26 cellular contexts compared by ENCODE assay signal in the genomic region with DNA sequence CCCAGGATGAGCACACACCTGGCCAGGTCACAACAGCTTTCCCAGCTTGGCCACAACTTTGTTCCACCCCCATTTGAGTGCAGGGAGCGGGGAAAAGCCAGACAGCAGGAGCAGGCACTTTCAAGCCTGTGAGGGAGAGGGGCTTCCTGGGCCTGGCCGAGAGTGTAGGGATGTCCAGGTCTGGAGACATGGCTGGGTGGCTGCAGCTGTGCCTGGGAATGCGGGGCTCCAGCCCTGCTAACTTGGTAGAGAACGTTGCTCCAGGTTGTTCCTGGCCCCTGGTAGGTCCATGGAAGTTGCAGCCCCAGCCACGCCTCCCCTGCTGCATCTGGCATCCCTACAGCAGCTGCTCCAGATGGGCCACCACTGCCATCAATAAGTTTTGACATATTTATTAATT.
"Had no signal": no experiment of that assay in that cellular context is flagged by ENCODE, and none has a peak within 500 bp of the region (broad histone marks: within the 10 kb centered on the region; RNA-seq: fewer than 3 reads in every experiment).

No MANE protein-coding gene starts in this region.

- H3K9me3 Mint-ChIP-seq: stimulated activated naive B cell treated with anti-CD40 and anti-IgM and Interleukin-4, amounts not matched to agents 10 μg/mL and 1 μg/mL and 100 μg/mL, for 72 hours had no signal

- H3K4me3 ChIP-seq: heart right ventricle, hepatocyte, mucosa of descending colon, pancreas, prostate gland, skin epidermis, stomach, testis, thyroid gland, transverse colon, upper lobe of left lung had no signal

- H3K9me3 ChIP-seq: heart right ventricle, pancreas, prostate gland, testis, thyroid gland, transverse colon had no signal

- H3K27ac Mint-ChIP-seq: memory B cell; naive thymus-derived CD4-positive, alpha-beta T cell; natural killer cell treated with Interleukin-12 subunit alpha and Interleukin-12 subunit beta and Interleukin-15 and Interleukin-18, amount 100 ng/mL, for 72 hours; stimulated activated naive B cell treated with anti-CD40 and anti-IgM and Interleukin-4, amounts not matched to agents 10 μg/mL and 1 μg/mL and 100 μg/mL, for 72 hours had no signal

- DNase-seq: heart right ventricle; islet precursor cell; kidney glomerular epithelial cell; left cardiac atrium; midbrain; mucosa of descending colon; naive thymus-derived CD4-positive, alpha-beta T cell; nucleus accumbens; retina; stimulated activated CD4-positive, alpha-beta T cell treated with anti-CD3 and anti-CD28 coated beads, Interleukin-4, amount 100 ng/mL, for 4 hours; stimulated activated naive B cell treated with anti-CD40 and anti-IgM and Interleukin-4, amounts not matched to agents 10 μg/mL and 1 μg/mL and 100 μg/mL, for 72 hours; stimulated activated naive CD8-positive, alpha-beta T cell treated with anti-CD3 and anti-CD28 coated beads, Interleukin-15, Interleukin-2, amounts not matched to agents 100 U/mL and 50 U/mL, for 24 hours; stomach; testis; thyroid gland; transverse colon had no signal

- FAIRE-seq: pancreas had no signal

- H3K4me1 ChIP-seq: heart right ventricle, pancreas, prostate gland, stomach, testis, thyroid gland, transverse colon, upper lobe of left lung had no signal

- H3K4me1 Mint-ChIP-seq: memory B cell; stimulated activated naive B cell treated with anti-CD40 and anti-IgM and Interleukin-4, amounts not matched to agents 10 μg/mL and 1 μg/mL and 100 μg/mL, for 72 hours had no signal

- H3K27ac ChIP-seq: heart right ventricle, hepatocyte, pancreas, prostate gland, skin epidermis, stomach, testis, thyroid gland, transverse colon, upper lobe of left lung had no signal

- H3K36me3 Mint-ChIP-seq: memory B cell; naive thymus-derived CD4-positive, alpha-beta T cell; natural killer cell treated with Interleukin-12 subunit alpha and Interleukin-12 subunit beta and Interleukin-15 and Interleukin-18, amount 100 ng/mL, for 72 hours; stimulated activated naive B cell treated with anti-CD40 and anti-IgM and Interleukin-4, amounts not matched to agents 10 μg/mL and 1 μg/mL and 100 μg/mL, for 72 hours had no signal

- H3K27me3 ChIP-seq: heart right ventricle, hepatocyte, pancreas, stomach, testis, thyroid gland, transverse colon, upper lobe of left lung had no signal

- H3K36me3 ChIP-seq: heart right ventricle, pancreas, prostate gland, stomach, thyroid gland, transverse colon, upper lobe of left lung had no signal

- H3K4me3 Mint-ChIP-seq: memory B cell; naive thymus-derived CD4-positive, alpha-beta T cell; natural killer cell treated with Interleukin-12 subunit alpha and Interleukin-12 subunit beta and Interleukin-15 and Interleukin-18, amount 100 ng/mL, for 72 hours; stimulated activated naive B cell treated with anti-CD40 and anti-IgM and Interleukin-4, amounts not matched to agents 10 μg/mL and 1 μg/mL and 100 μg/mL, for 72 hours had no signal

- ATAC-seq: heart right ventricle; left cardiac atrium; left lobe of liver; mucosa of descending colon; naive thymus-derived CD4-positive, alpha-beta T cell; natural killer cell treated with Interleukin-12 subunit alpha and Interleukin-12 subunit beta and Interleukin-15 and Interleukin-18, amount 100 ng/mL, for 72 hours; pancreas; right cardiac atrium; sciatic nerve; stimulated activated naive B cell treated with anti-CD40 and anti-IgM and Interleukin-4, amounts not matched to agents 10 μg/mL and 1 μg/mL and 100 μg/mL, for 72 hours; stimulated activated naive CD8-positive, alpha-beta T cell treated with anti-CD3 and anti-CD28 coated beads, Interleukin-15, Interleukin-2, amounts not matched to agents 100 U/mL and 50 U/mL, for 24 hours had no signal

- H3K27me3 Mint-ChIP-seq: memory B cell; naive thymus-derived CD4-positive, alpha-beta T cell; natural killer cell treated with Interleukin-12 subunit alpha and Interleukin-12 subunit beta and Interleukin-15 and Interleukin-18, amount 100 ng/mL, for 72 hours; stimulated activated naive B cell treated with anti-CD40 and anti-IgM and Interleukin-4, amounts not matched to agents 10 μg/mL and 1 μg/mL and 100 μg/mL, for 72 hours had no signal
